In the genomic region with DNA sequence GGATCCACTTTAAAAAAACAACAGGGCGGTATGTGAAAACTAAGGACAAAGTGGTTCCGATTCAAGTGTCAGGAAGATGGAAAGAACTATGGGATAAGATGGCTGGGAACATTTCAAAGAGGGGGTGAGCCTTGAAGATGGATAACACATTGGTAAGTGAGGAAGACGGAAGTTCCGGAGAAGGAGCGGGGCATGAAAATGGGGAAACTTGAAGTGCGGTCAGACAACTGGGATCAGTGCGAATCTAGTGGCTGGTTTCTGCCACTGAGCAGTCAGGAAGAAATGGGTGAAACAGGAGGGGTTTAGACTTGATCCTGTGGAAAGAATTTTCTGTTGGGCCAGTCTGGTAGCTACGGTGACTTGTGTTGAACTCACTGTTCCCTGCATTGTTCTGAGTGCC, we compare ENCODE assay signal across 9 cellular contexts. TPM values are rescaled to one million over a fixed set of nuclear protein-coding genes. Genes with fewer than 3 reads are reported as not detected.
A peak's percentile ranks its signal among the peaks of the same experiment; 100 is the strongest.
DNase-seq lines count a peak whose midpoint lies in the region; ATAC-seq and TF ChIP-seq lines count a peak whose summit lies in the region.
"Had no signal": no experiment of that assay in that cellular context is flagged by ENCODE, and none has a peak within 500 bp of the region (broad histone marks: within the 10 kb centered on the region; RNA-seq: fewer than 3 reads in every experiment).

No MANE protein-coding gene starts in this region.

- H3K36me3 ChIP-seq in left ventricle myocardium inferior (peaks cover 10% of the 10 kb centered on the region), mesenchymal stem cell (ENCODE audit: control insufficient read depth in 1 of 2, insufficient read depth in 2 of 2, low read depth in 1 of 2, low read length in 2 of 2) (peaks cover 10 to 16% of the 10 kb centered on the region in 2 experiments)

- H2BK12ac ChIP-seq in mesenchymal stem cell (ENCODE audit: low read length in 2 of 2): no peak overlapping the region

- H2BK120ac ChIP-seq in mesenchymal stem cell (ENCODE audit: low read depth, low read length): no peak overlapping the region

- no peak overlapping the region for H3K18ac ChIP-seq in mesenchymal stem cell (ENCODE audit: low read depth in 1 of 2, low read length in 2 of 2)

- H4K8ac ChIP-seq in mesenchymal stem cell (ENCODE audit: low read length): no peak overlapping the region

- DNase-seq in left ventricle myocardium inferior: no peak
- DNase-seq in left ventricle myocardium superior: no peak
- DNase-seq in astrocyte of the cerebellum (ENCODE audit: low read depth): no peak
- no peak for DNase-seq in mesenchymal stem cell
- no peak for DNase-seq in UCSD-AML1 (lab: John Stamatoyannopoulos, UW; ENCODE audit: unreplicated experiment)
- no peak for DNase-seq in G401 (ENCODE audit: low spot score)
- DNase-seq: activated CD4-positive, alpha-beta T cell treated with anti-CD3 and anti-CD28 coated beads for 1 hour had no signal

- peaks cover 2% of the 10 kb centered on the region for H3K79me1 ChIP-seq in mesenchymal stem cell (replicated peaks; ENCODE audit: low read length, poor library complexity, severe bottlenecking)

- H3K23ac ChIP-seq in mesenchymal stem cell (ENCODE audit: low read length in 2 of 2): no peak overlapping the region

- WGBS in mesenchymal stem cell: 89% methylated on average over 8 of the region's 8 CpGs

- H2AK5ac ChIP-seq in mesenchymal stem cell (ENCODE audit: low read length, severe bottlenecking): no peak overlapping the region

- H3K27me3 ChIP-seq in left ventricle myocardium inferior (ENCODE audit: low read depth): no peaks in the 10 kb centered on the region
- H3K27me3 ChIP-seq in mesenchymal stem cell (ENCODE audit: control insufficient read depth in 1 of 2, insufficient read depth in 1 of 2, low read length in 2 of 2): no peaks in the 10 kb centered on the region

- no peak overlapping the region for H3K14ac ChIP-seq in mesenchymal stem cell (ENCODE audit: low read length in 2 of 2)

- no peaks in the 10 kb centered on the region for H3K9me3 ChIP-seq in left ventricle myocardium inferior (replicated peaks)
- no peaks in the 10 kb centered on the region for H3K9me3 ChIP-seq in mesenchymal stem cell (ENCODE audit: control insufficient read depth, low read length)

- intact Hi-C loops in left ventricle myocardium inferior (cut with micrococcal nuclease): no loop called here
- intact Hi-C loops in left ventricle myocardium superior (cut with micrococcal nuclease): no loop called here

- H2AFZ ChIP-seq in mesenchymal stem cell (ENCODE audit: low read depth, low read length): no peak overlapping the region

- H3K27ac ChIP-seq in left ventricle myocardium inferior (replicated peaks): no peak overlapping the region
- H3K27ac ChIP-seq in mesenchymal stem cell (ENCODE audit: low read length, poor library complexity, severe bottlenecking): no peak overlapping the region

- H3K9ac ChIP-seq in mesenchymal stem cell (ENCODE audit: low read length): peak overlapping the region; percentile 90

- H2BK15ac ChIP-seq in mesenchymal stem cell (ENCODE audit: low read depth, poor library complexity, severe bottlenecking): no peak overlapping the region

- H2BK5ac ChIP-seq in mesenchymal stem cell (ENCODE audit: low read depth, low read length, poor library complexity, severe bottlenecking): no peak overlapping the region

- H3K4me3 ChIP-seq in left ventricle myocardium inferior (peak overlapping the region; percentile 85), astrocyte of the cerebellum (ENCODE audit: low read depth, low read length) (peak overlapping the region; percentile 93), mesenchymal stem cell (ENCODE audit: insufficient read depth in 1 of 2, low read depth in 1 of 2, low read length in 2 of 2) (peak overlapping the region in 1 of 2 experiments; percentile 94)

- no peak overlapping the region for H4K91ac ChIP-seq in mesenchymal stem cell (ENCODE audit: low read length)

- no peak overlapping the region for H3K4ac ChIP-seq in mesenchymal stem cell (ENCODE audit: low read depth in 1 of 2, low read length in 2 of 2)

- in situ Hi-C loops in astrocyte of the cerebellum (cut with HindIII; ENCODE audit: low sequenced_read_pairs): no loop called here
- in situ Hi-C loops in G401 (cut with HindIII; ENCODE audit: low sequenced_read_pairs): no loop called here

- ATAC-seq in left ventricle myocardium superior (no peak), GM18498 (IDR thresholded peaks at IDR 0.05; ENCODE audit: unreplicated experiment) (no peak), HG03135 (IDR thresholded peaks at IDR 0.05; ENCODE audit: unreplicated experiment) (no peak)

- H3K4me2 ChIP-seq in mesenchymal stem cell (ENCODE audit: low read length, poor library complexity, severe bottlenecking): peak overlapping the region; percentile 90

- no peak for TF ChIP-seq CTCF in left ventricle myocardium inferior (IDR thresholded peaks at IDR 0.05; ENCODE audit: borderline replicate concordance)
- TF ChIP-seq CTCF in astrocyte of the cerebellum (IDR thresholded peaks at IDR 0.05; ENCODE audit: low read depth, low read length, missing control alignments): no peak

- peaks cover 62% of the 10 kb centered on the region for H3K4me1 ChIP-seq in left ventricle myocardium inferior
- H3K4me1 ChIP-seq in mesenchymal stem cell (ENCODE audit: control insufficient read depth, insufficient read depth, low read depth, low read length): peaks cover 11% of the 10 kb centered on the region

RNA-seq across cellular contexts. Expression of a gene that starts 1.2 kb away (rescaled TPM):
- total RNA-seq in left ventricle myocardium inferior (67.5 TPM), left ventricle myocardium superior (65.0 TPM)
- 64.7 TPM for polyA plus RNA-seq in mesenchymal stem cell (2013, experiment 1 of 2)
- polyA plus RNA-seq in mesenchymal stem cell (2013, experiment 2 of 2): 67.5 TPM
- total RNA-seq in G401 (2014; rRNA removed; shearing (Covaris generic)): 55.0 and 88.2 TPM in 2 replicates

RNA-seq across cellular contexts. Expression of a gene that starts 33.9 kb away (rescaled TPM):
- total RNA-seq in left ventricle myocardium inferior: 18.0 TPM
- 17.6 TPM for total RNA-seq in left ventricle myocardium superior
- polyA plus RNA-seq in mesenchymal stem cell (2013, experiment 1 of 2): 13.4 TPM
- polyA plus RNA-seq in mesenchymal stem cell (2013, experiment 2 of 2): 14.1 TPM
- total RNA-seq in G401 (2014; rRNA removed; shearing (Covaris generic)): 19.3 and 34.7 TPM in 2 replicates

RNA-seq across cellular contexts. Expression of a gene that starts 34.0 kb away (rescaled TPM):
- 54.8 TPM for total RNA-seq in left ventricle myocardium inferior
- total RNA-seq in left ventricle myocardium superior: 23.8 TPM
- 0.03 TPM for polyA plus RNA-seq in mesenchymal stem cell (2013, experiment 1 of 2)
- polyA plus RNA-seq in mesenchymal stem cell (2013, experiment 2 of 2): 0.12 TPM
- total RNA-seq in G401 (2014; rRNA removed; shearing (Covaris generic)): not detected in 2 replicates

Comparison
In these comparisons a context has a peak if more than half of its experiments do, and no peak if none do; other contexts are left out.
1. RNA of a gene that starts 34.0 kb away (total RNA-seq): 54.8 TPM in left ventricle myocardium inferior (single experiment) and 23.8 TPM in left ventricle myocardium superior (single experiment); not detected in G401; every median in the first group is over 10 times any median in the second.